ENCODE assay signal across 36 cellular contexts in genomic region chr22:27349456-27349855, GRCh38.
DNase-seq lines count a peak whose midpoint lies in the region; ATAC-seq, FAIRE-seq and TF ChIP-seq lines count a peak whose summit lies in the region.
"Had no signal": no experiment of that assay in that cellular context is flagged by ENCODE, and none has a peak within 500 bp of the region (broad histone marks: within the 10 kb centered on the region; RNA-seq: fewer than 3 reads in every experiment).

No MANE protein-coding gene starts in this region.

- no peaks in the 10 kb centered on the region for H4K20me1 ChIP-seq in neural progenitor cell (ENCODE audit: low read depth)

- peaks cover 30% of the 10 kb centered on the region for H3K4me1 ChIP-seq in neural progenitor cell
- no peaks in the 10 kb centered on the region for H3K4me1 ChIP-seq in right cardiac atrium (ENCODE audit: control insufficient read depth, insufficient read depth, low read length)
- H3K4me1 ChIP-seq: Peyer's patch, prostate gland had no signal

- no peaks in the 10 kb centered on the region for H3K36me3 ChIP-seq in neural progenitor cell
- H3K36me3 ChIP-seq: Peyer's patch, prostate gland had no signal

- H3K4me3 ChIP-seq in fibroblast of villous mesenchyme (ENCODE audit: low read depth, low read length), result no peak overlapping the region
- H3K4me3 ChIP-seq in neural progenitor cell, result no peak overlapping the region
- H3K4me3 ChIP-seq in right cardiac atrium (ENCODE audit: low read length), result no peak overlapping the region
- H3K4me3 ChIP-seq: coronary artery, lung, mucosa of descending colon, Peyer's patch, prostate gland had no signal

- H3K27ac Mint-ChIP-seq in neural progenitor cell, result no peak overlapping the region
- H3K27ac Mint-ChIP-seq: activated CD4-positive, alpha-beta memory T cell treated with anti-CD3 and anti-CD28 coated beads for 36 hours; activated naive CD4-positive, alpha-beta T cell treated with anti-CD3 and anti-CD28 coated beads, Interleukin-2, amount 10 ng/mL, durations not matched to agents 7 days and 5 days; CD14-positive monocyte; IgD-negative memory B cell; natural killer cell; stimulated activated effector memory CD8-positive, alpha-beta T cell treated with anti-CD3 and anti-CD28 coated beads, Interleukin-12 subunit alpha, Interleukin-12 subunit beta, amount 100 ng/mL, for 72 hours; type B pancreatic cell had no signal

- H3K9me3 ChIP-seq in neural progenitor cell (ENCODE audit: low read depth) (no peaks in the 10 kb centered on the region), right cardiac atrium (ENCODE audit: control insufficient read depth, low read length) (no peaks in the 10 kb centered on the region)
- H3K9me3 ChIP-seq: Peyer's patch, prostate gland had no signal

- intact Hi-C loops in right cardiac atrium (cut with DNase I), result no loop called here

- no peak overlapping the region for H3K9ac ChIP-seq in neural progenitor cell

- H3K4me3 Mint-ChIP-seq in neural progenitor cell, result no peak overlapping the region
- H3K4me3 Mint-ChIP-seq: activated CD4-positive, alpha-beta memory T cell treated with anti-CD3 and anti-CD28 coated beads for 36 hours; activated naive CD4-positive, alpha-beta T cell treated with anti-CD3 and anti-CD28 coated beads, Interleukin-2, amount 10 ng/mL, durations not matched to agents 7 days and 5 days; CD14-positive monocyte; IgD-negative memory B cell; natural killer cell; stimulated activated effector memory CD8-positive, alpha-beta T cell treated with anti-CD3 and anti-CD28 coated beads, Interleukin-12 subunit alpha, Interleukin-12 subunit beta, amount 100 ng/mL, for 72 hours; type B pancreatic cell had no signal

- H3K27ac ChIP-seq in neural progenitor cell, result no peak overlapping the region
- H3K27ac ChIP-seq in right cardiac atrium (ENCODE audit: low read length), result no peak overlapping the region
- H3K27ac ChIP-seq: coronary artery, epithelial cell of prostate, Peyer's patch, prostate gland had no signal

- ATAC-seq in right cardiac atrium, result no peak
- ATAC-seq: mucosa of descending colon; natural killer cell; stimulated activated effector memory CD8-positive, alpha-beta T cell treated with anti-CD3 and anti-CD28 coated beads, Interleukin-12 subunit alpha, Interleukin-12 subunit beta, amount 100 ng/mL, for 72 hours had no signal

- no peaks in the 10 kb centered on the region for H3K36me3 Mint-ChIP-seq in neural progenitor cell
- H3K36me3 Mint-ChIP-seq: activated CD4-positive, alpha-beta memory T cell treated with anti-CD3 and anti-CD28 coated beads for 36 hours; activated naive CD4-positive, alpha-beta T cell treated with anti-CD3 and anti-CD28 coated beads, Interleukin-2, amount 10 ng/mL, durations not matched to agents 7 days and 5 days; CD14-positive monocyte; natural killer cell; stimulated activated effector memory CD8-positive, alpha-beta T cell treated with anti-CD3 and anti-CD28 coated beads, Interleukin-12 subunit alpha, Interleukin-12 subunit beta, amount 100 ng/mL, for 72 hours; type B pancreatic cell had no signal

- H3K9me3 Mint-ChIP-seq in neural progenitor cell, result peaks cover 27% of the 10 kb centered on the region
- H3K9me3 Mint-ChIP-seq: type B pancreatic cell had no signal

- peaks cover 11% of the 10 kb centered on the region for H3K27me3 Mint-ChIP-seq in neural progenitor cell (ENCODE audit: insufficient read depth, low read depth)

- peaks cover 17% of the 10 kb centered on the region for H3F3A ChIP-seq in neural progenitor cell (ENCODE audit: low read depth)

- peak; percentile 88 for FAIRE-seq in urothelium cell line (lab: Jason Lieb, UNC)
- FAIRE-seq: frontal cortex, H54 had no signal

- TF ChIP-seq CTCF in fibroblast of villous mesenchyme (IDR thresholded peaks at IDR 0.05; ENCODE audit: insufficient read depth, low read depth, low read length) (no peak), neural progenitor cell (IDR thresholded peaks at IDR 0.05) (no peak)

- no peaks in the 10 kb centered on the region for H3K27me3 ChIP-seq in neural progenitor cell
- H3K27me3 ChIP-seq in right cardiac atrium (ENCODE audit: control insufficient read depth, insufficient read depth), result no peaks in the 10 kb centered on the region
- H3K27me3 ChIP-seq: Peyer's patch had no signal

- DNase-seq in GM04503 (ENCODE audit: low read depth) (peak; percentile 8), astrocyte of the hippocampus (ENCODE audit: low read depth, low spot score) (peak; percentile 55), fibroblast of villous mesenchyme (ENCODE audit: low read depth) (peak; percentile 6), urothelium cell line (ENCODE audit: low spot score) (no peak), D341Med (ENCODE audit: low spot score) (no peak), neural progenitor cell (ENCODE audit: low spot score) (no peak), right cardiac atrium (no peak)
- DNase-seq: activated CD4-positive, alpha-beta memory T cell treated with anti-CD3 and anti-CD28 coated beads for 36 hours; activated CD4-positive, CD25-positive, alpha-beta regulatory T cell treated with anti-CD3 and anti-CD28 coated beads, Interleukin-2, amount 50 U/mL, for 72 hours; activated CD8-positive, alpha-beta memory T cell treated with anti-CD3 and anti-CD28 coated beads, Interleukin-2, amount 50 U/mL, for 48 hours; activated naive CD4-positive, alpha-beta T cell treated with anti-CD3 and anti-CD28 coated beads, Interleukin-2, amount 10 ng/mL, durations not matched to agents 7 days and 5 days; amygdala; Calu3; DND-41; effector CD8-positive, alpha-beta T cell; left cardiac atrium; mucosa of descending colon; natural killer cell; NCI-H146; NCI-H446 treated with DMSO at 0.1 percent for 48 hours; NCI-H774; occipital lobe; Peyer's patch; SHP77 treated with DMSO at 0.1 percent for 48 hours; stimulated activated CD4-positive, alpha-beta T cell treated with anti-CD3 and anti-CD28 coated beads, Interleukin-15, amount 100 ng/mL, for 24 hours; stimulated activated CD4-positive, alpha-beta T cell treated with anti-CD3 and anti-CD28 coated beads, Interleukin-4, amount 100 ng/mL, for 4 hours had no signal

- no peaks in the 10 kb centered on the region for H3K79me2 ChIP-seq in neural progenitor cell (ENCODE audit: low read depth)

- H3K4me1 Mint-ChIP-seq in neural progenitor cell, result peaks cover 22% of the 10 kb centered on the region
- H3K4me1 Mint-ChIP-seq: activated naive CD4-positive, alpha-beta T cell treated with anti-CD3 and anti-CD28 coated beads, Interleukin-2, amount 10 ng/mL, durations not matched to agents 7 days and 5 days; CD14-positive monocyte; IgD-negative memory B cell; natural killer cell; stimulated activated effector memory CD8-positive, alpha-beta T cell treated with anti-CD3 and anti-CD28 coated beads, Interleukin-12 subunit alpha, Interleukin-12 subunit beta, amount 100 ng/mL, for 72 hours had no signal

- no peak overlapping the region for H2AFZ ChIP-seq in neural progenitor cell (replicated peaks)

- no peak overlapping the region for H3K4me2 ChIP-seq in neural progenitor cell

Comparison
In these comparisons a context has a peak if more than half of its experiments do, and no peak if none do; other contexts are left out.
1. DNase-seq: peak in GM04503 (single experiment), astrocyte of the hippocampus (single experiment) and fibroblast of villous mesenchyme (single experiment); none in urothelium cell line (single experiment), D341Med (single experiment), neural progenitor cell (single experiment) and right cardiac atrium (0 of 3).